Comparison of ENCODE assay signal across 34 cellular contexts in genomic region chr2:110725859-110726258, GRCh38. TPM values are rescaled to one million over a fixed set of nuclear protein-coding genes. Genes with fewer than 3 reads are reported as not detected.
"Had no signal": no experiment of that assay in that cellular context is flagged by ENCODE, and none has a peak within 500 bp of the region (broad histone marks: within the 10 kb centered on the region; RNA-seq: fewer than 3 reads in every experiment).

No MANE protein-coding gene starts in this region.

- H3K27ac Mint-ChIP-seq: effector memory CD8-positive, alpha-beta T cell; mesothelial cell of epicardium; naive B cell; nephron progenitor cell had no signal

- DNase-seq: cortex of kidney; effector memory CD8-positive, alpha-beta T cell; erythroblast; foreskin fibroblast; gastrocnemius medialis; heart left ventricle; left cardiac atrium; left lung; mesenchymal stem cell; mucosa of descending colon; naive B cell; nephron progenitor cell; occipital lobe; ovary; posterior cingulate gyrus; psoas muscle; right cardiac atrium; stimulated activated CD4-positive, alpha-beta T cell treated with anti-CD3 and anti-CD28 coated beads, Interleukin-15, amount 100 ng/mL, for 24 hours; stimulated activated CD4-positive, alpha-beta T cell treated with anti-CD3 and anti-CD28 coated beads, Interleukin-2, amount 100 ng/mL, for 48 hours; stimulated activated naive CD4-positive, alpha-beta T cell; stimulated activated naive CD8-positive, alpha-beta T cell treated with anti-CD3 and anti-CD28 coated beads, Interleukin-15, amount 100 ng/mL, for 72 hours; transverse colon; upper lobe of right lung; uterus had no signal

- H3K36me3 Mint-ChIP-seq: mesothelial cell of epicardium, naive B cell had no signal

- H3K79me2 ChIP-seq: hepatocyte had no signal

- H3K36me3 ChIP-seq: gastrocnemius medialis, heart left ventricle, left lung, ovary, suprapubic skin, transverse colon, upper lobe of right lung, uterus had no signal

- H2AFZ ChIP-seq: hepatocyte had no signal

- H3K4me3 ChIP-seq: gastrocnemius medialis, heart left ventricle, hepatocyte, left lung, mucosa of descending colon, ovary, psoas muscle, skin epidermis, suprapubic skin, transverse colon, upper lobe of right lung, uterus had no signal

- H3K4me2 ChIP-seq: hepatocyte had no signal

- H3K9me3 Mint-ChIP-seq: effector memory CD8-positive, alpha-beta T cell; naive B cell; stimulated activated naive CD8-positive, alpha-beta T cell treated with anti-CD3 and anti-CD28 coated beads, Interleukin-15, amount 100 ng/mL, for 72 hours had no signal

- H3K4me1 ChIP-seq: gastrocnemius medialis, heart left ventricle, left lung, psoas muscle, suprapubic skin, transverse colon, upper lobe of right lung, uterus had no signal

- H3K27ac ChIP-seq: gastrocnemius medialis, heart left ventricle, hepatocyte, left lung, ovary, psoas muscle, skin epidermis, suprapubic skin, transverse colon, upper lobe of right lung, uterus had no signal

- ATAC-seq: effector memory CD8-positive, alpha-beta T cell; gastrocnemius medialis; heart left ventricle; left cardiac atrium; left lung; mucosa of descending colon; psoas muscle; right cardiac atrium; stimulated activated naive CD8-positive, alpha-beta T cell treated with anti-CD3 and anti-CD28 coated beads, Interleukin-15, amount 100 ng/mL, for 72 hours had no signal

- H3K27me3 ChIP-seq: ovary, upper lobe of right lung, uterus had no signal

- H3K9me3 ChIP-seq: gastrocnemius medialis, heart left ventricle, left lung, mucosa of descending colon, ovary, psoas muscle, suprapubic skin, transverse colon, upper lobe of right lung, uterus had no signal

- FAIRE-seq: endometrium, islet of Langerhans had no signal

- H3K4me1 Mint-ChIP-seq: mesothelial cell of epicardium, nephron progenitor cell had no signal

- H3K4me3 Mint-ChIP-seq: effector memory CD8-positive, alpha-beta T cell; mesothelial cell of epicardium; naive B cell; nephron progenitor cell; stimulated activated naive CD8-positive, alpha-beta T cell treated with anti-CD3 and anti-CD28 coated beads, Interleukin-15, amount 100 ng/mL, for 72 hours had no signal

RNA-seq across cellular contexts. Expression of gene ACOXL, which starts 6.5 kb away (rescaled TPM):
- total RNA-seq: dermis microvascular lymphatic vessel endothelial cell, gastrocnemius medialis, lower leg skin, lung microvascular endothelial cell, occipital lobe, psoas muscle, renal cortical epithelial cell, right cardiac atrium had no signal
- polyA plus RNA-seq: heart left ventricle had no signal
